ENCODE assay signal across 24 cellular contexts in genomic region chr1:203898458-203899244, GRCh38. TPM values are rescaled to one million over a fixed set of nuclear protein-coding genes. Genes with fewer than 3 reads are reported as not detected.
A peak's percentile ranks its signal among the peaks of the same experiment; 100 is the strongest.
DNase-seq lines count a peak whose midpoint lies in the region; ATAC-seq, FAIRE-seq and TF ChIP-seq lines count a peak whose summit lies in the region.
"Had no signal": no experiment of that assay in that cellular context is flagged by ENCODE, and none has a peak within 500 bp of the region (broad histone marks: within the 10 kb centered on the region; RNA-seq: fewer than 3 reads in every experiment).

No MANE protein-coding gene starts in this region.

- H3K9me3 ChIP-seq in Loucy (ENCODE audit: insufficient read depth, low read depth, low read length) (no peaks in the 10 kb centered on the region), pancreas (no peaks in the 10 kb centered on the region)

- H3K4me2 ChIP-seq in Loucy (ENCODE audit: low read depth, low read length, poor library complexity, severe bottlenecking), result no peak overlapping the region
- H3K4me2 ChIP-seq: BLaER1 treated with 17β-estradiol and CSF1 and Interleukin-3, amounts not matched to agents 10 nM and 100 nM had no signal

- H3F3A ChIP-seq in Loucy (ENCODE audit: low read depth), result no peaks in the 10 kb centered on the region

- WGBS in pancreas, 2 donors, result 56 to 76% methylated on average over 10 of the region's 10 CpGs

- no peak overlapping the region for H3K4me3 ChIP-seq in Loucy (ENCODE audit: low read length, poor library complexity, severe bottlenecking)
- no peak overlapping the region for H3K4me3 ChIP-seq in pancreas
- H3K4me3 ChIP-seq: BLaER1 treated with 17β-estradiol and CSF1 and Interleukin-3, amounts not matched to agents 10 nM and 100 nM; GM23248; HAP-1 had no signal

- no peak overlapping the region for H3K9ac ChIP-seq in Loucy (ENCODE audit: low read depth, low read length, poor library complexity, severe bottlenecking)
- H3K9ac ChIP-seq: BLaER1 treated with 17β-estradiol and CSF1 and Interleukin-3, amounts not matched to agents 10 nM and 100 nM; GM23248 had no signal

- H3K4me1 ChIP-seq in Loucy (ENCODE audit: insufficient read depth, low read length, poor library complexity, severe bottlenecking) (no peaks in the 10 kb centered on the region), pancreas (peaks cover 0 to 14% (median 2%) of the 10 kb centered on the region in 3 donors)
- H3K4me1 ChIP-seq: BLaER1 treated with 17β-estradiol and CSF1 and Interleukin-3, amounts not matched to agents 10 nM and 100 nM; HAP-1 had no signal

- no peak for FAIRE-seq in pancreas (lab: Jason Lieb, UNC)
- FAIRE-seq: G401.6, GM12892 had no signal

- H3K36me3 ChIP-seq in Loucy (ENCODE audit: insufficient read depth, low read length) (no peaks in the 10 kb centered on the region), pancreas (no peaks in the 10 kb centered on the region)
- H3K36me3 ChIP-seq: HAP-1 had no signal

- DNase-seq in dermis blood vessel endothelial cell, result peak; percentile 20
- peak; percentile 12 for DNase-seq in left kidney (ENCODE audit: low read depth, low spot score)
- no peak for DNase-seq in pancreas
- no peak for DNase-seq in NCI-H82 (lab: John Stamatoyannopoulos, UW)
- no peak for DNase-seq in DMS79 treated with DMSO at 0.1 percent for 48 hours (lab: John Stamatoyannopoulos, UW)
- DNase-seq in activated T-cell treated with anti-CD3 and anti-CD28 coated beads, Interleukin-2, amount 50 U/mL, for 1 hour, result no peak
- no peak for DNase-seq in NCI-H510A treated with DMSO at 0.1 percent for 48 hours (lab: John Stamatoyannopoulos, UW)
- DNase-seq: ACHN; CD4-positive, alpha-beta memory T cell; GM23248; Karpas-422; MM.1S; NCI-H1048; NCI-H1417 treated with DMSO at 0.1 percent for 48 hours; NCI-H187; NCI-H446; NCI-H526 treated with DMSO at 0.1 percent for 48 hours; SHP77 treated with DMSO at 0.1 percent for 48 hours had no signal

- peak overlapping the region in 3 of 4 donors; percentile 6 to 18 (median 16) for H3K27ac ChIP-seq in pancreas
- H3K27ac ChIP-seq: BLaER1 treated with 17β-estradiol and CSF1 and Interleukin-3, amounts not matched to agents 10 nM and 100 nM; GM23248; RWPE1 had no signal

- peak in 2 of 4 donors; percentile 17 to 21 for ATAC-seq in pancreas

- no peaks in the 10 kb centered on the region for H3K9me2 ChIP-seq in Loucy (replicated peaks; ENCODE audit: low read depth, low read length)

- TF ChIP-seq CTCF in Loucy (conservative IDR thresholded peaks at IDR 0.05; ENCODE audit: low read length), result no peak
- no peak for TF ChIP-seq CTCF in pancreas (IDR thresholded peaks at IDR 0.05)

- peak overlapping the region; percentile 27; the same call in 1 of the 2 replicates for H2AFZ ChIP-seq in Loucy (ENCODE audit: low read length)
- H2AFZ ChIP-seq: GM23248 had no signal

- intact Hi-C loops in pancreas (cut with DNase I), result no loop called here

- no peaks in the 10 kb centered on the region for H4K20me1 ChIP-seq in Loucy (ENCODE audit: insufficient read depth, low read length, poor library complexity, severe bottlenecking)
- H4K20me1 ChIP-seq: BLaER1 treated with 17β-estradiol and CSF1 and Interleukin-3, amounts not matched to agents 10 nM and 100 nM had no signal

- H3K79me2 ChIP-seq in Loucy (ENCODE audit: insufficient read depth, low read length), result no peaks in the 10 kb centered on the region

- no peaks in the 10 kb centered on the region for H3K27me3 ChIP-seq in Loucy (ENCODE audit: insufficient read depth, low read length, poor library complexity, severe bottlenecking)
- no peaks in the 10 kb centered on the region for H3K27me3 ChIP-seq in pancreas
- H3K27me3 ChIP-seq: BLaER1 treated with 17β-estradiol and CSF1 and Interleukin-3, amounts not matched to agents 10 nM and 100 nM had no signal

RNA-seq across cellular contexts. Expression of gene SNRPE, which starts 37.3 kb away (rescaled TPM):
- total RNA-seq in dermis blood vessel endothelial cell (74.5 and 125 TPM in 2 replicates), pancreas (10 to 100 TPM; 25.5 to 51.4 (median 41.6) TPM)
- polyA plus RNA-seq in pancreas, result 10 to 100 TPM; 37.5 to 67.9 TPM

Comparison
In these comparisons a context has a peak if more than half of its experiments do, and no peak if none do; other contexts are left out.
1. DNase-seq: peak in dermis blood vessel endothelial cell (single experiment) and left kidney (single experiment); none in pancreas (0 of 6), NCI-H82 (single experiment), DMS79 treated with DMSO at 0.1 percent for 48 hours (single experiment), activated T-cell treated with anti-CD3 and anti-CD28 coated beads, Interleukin-2, amount 50 U/mL, for 1 hour (single experiment) and NCI-H510A treated with DMSO at 0.1 percent for 48 hours (single experiment).